In the genomic region with DNA sequence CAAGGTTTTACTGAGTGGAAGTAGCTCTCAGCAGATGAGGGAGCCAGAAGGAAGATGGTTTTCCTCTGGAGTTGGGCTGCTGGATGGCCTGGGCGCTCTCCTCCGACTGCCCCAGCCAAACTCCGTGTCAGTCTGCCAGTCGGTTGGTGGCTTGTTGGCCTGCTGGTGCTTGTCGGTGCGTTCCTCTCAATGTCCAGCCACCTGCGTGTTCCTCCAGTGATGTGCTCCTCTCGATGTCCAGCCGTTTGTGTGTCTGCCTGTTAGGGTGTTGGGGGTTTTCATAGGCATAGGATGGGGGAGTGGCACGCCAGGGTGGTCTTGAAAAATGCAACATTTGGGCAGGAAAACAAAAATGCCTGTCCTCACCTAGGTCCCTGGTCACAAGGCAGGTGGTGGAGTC, we compare ENCODE assay signal across 29 cellular contexts.
"Had no signal": no experiment of that assay in that cellular context is flagged by ENCODE, and none has a peak within 500 bp of the region (broad histone marks: within the 10 kb centered on the region; RNA-seq: fewer than 3 reads in every experiment).

No MANE protein-coding gene starts in this region.

- H3K4me1 ChIP-seq: colonic mucosa had no signal

- H3K9me3 ChIP-seq: colonic mucosa had no signal

- DNase-seq: activated CD4-positive, alpha-beta memory T cell treated with anti-CD3 and anti-CD28 coated beads, Interleukin-2, amount 10 ng/mL, durations not matched to agents 7 days and 5 days; activated CD4-positive, alpha-beta T cell treated with anti-CD3 and anti-CD28 coated beads for 1 hour; activated CD4-positive, alpha-beta T cell treated with anti-CD3 and anti-CD28 coated beads for 4 hours; activated CD4-positive, alpha-beta T cell treated with anti-CD3 and anti-CD28 coated beads, Interleukin-2, amount 10 ng/mL, durations not matched to agents 7 days and 5 days; activated CD4-positive, alpha-beta T cell treated with anti-CD3 and anti-CD28 coated beads, Interleukin-2, amount 50 U/mL, for 4 hours; activated effector memory CD4-positive, alpha-beta T cell treated with Interleukin-2 at 50 U/mL for 16 hours; activated gamma-delta T cell treated with Interleukin-2 at 50 U/mL for 16 hours; activated naive CD4-positive, alpha-beta T cell treated with anti-CD3 and anti-CD28 coated beads, Interleukin-2, amount 50 U/mL, for 16 hours; activated naive CD4-positive, alpha-beta T cell treated with Interleukin-2 at 50 U/mL for 16 hours; activated T-cell treated with anti-CD3 and anti-CD28 coated beads, Interleukin-2, amount 50 U/mL, for 4 hours; amniotic stem cell; anterior cingulate cortex; brain microvascular endothelial cell; caudate nucleus; colonic mucosa; dorsolateral prefrontal cortex; effector memory CD4-positive, alpha-beta T cell; endodermal cell; foreskin fibroblast; head of caudate nucleus; T-helper 1 cell; T-helper 17 cell; T1000 had no signal

- ATAC-seq: activated T-cell treated with anti-CD3 and anti-CD28 coated beads, Interleukin-2, amount 50 U/mL, for 4 hours; activated T-helper 17 cell treated with anti-CD3 and anti-CD28 coated beads, Interleukin-2, amount 50 U/mL, for 72 hours; esophagus mucosa; T-helper 17 cell had no signal

- H3K4me3 Mint-ChIP-seq: activated CD4-positive, alpha-beta memory T cell treated with anti-CD3 and anti-CD28 coated beads, Interleukin-2, amount 10 ng/mL, durations not matched to agents 7 days and 5 days; activated CD4-positive, alpha-beta T cell treated with anti-CD3 and anti-CD28 coated beads, Interleukin-2, amount 10 ng/mL, durations not matched to agents 7 days and 5 days; activated naive CD8-positive, alpha-beta T cell; activated T-cell treated with anti-CD3 and anti-CD28 coated beads, Interleukin-2, amount 50 U/mL, for 4 hours; activated T-helper 17 cell treated with anti-CD3 and anti-CD28 coated beads, Interleukin-2, amount 50 U/mL, for 72 hours; endodermal cell; T-helper 17 cell; T-helper 2 cell treated with Interferon-gamma antibody and Interleukin-4, amounts not matched to agents 5 μg/mL and 100 μg/mL, for 36 hours; WTC11 had no signal

- H3K27me3 Mint-ChIP-seq: activated CD4-positive, alpha-beta memory T cell treated with anti-CD3 and anti-CD28 coated beads, Interleukin-2, amount 10 ng/mL, durations not matched to agents 7 days and 5 days; activated CD4-positive, alpha-beta T cell treated with anti-CD3 and anti-CD28 coated beads, Interleukin-2, amount 10 ng/mL, durations not matched to agents 7 days and 5 days; activated naive CD8-positive, alpha-beta T cell; activated T-helper 17 cell treated with anti-CD3 and anti-CD28 coated beads, Interleukin-2, amount 50 U/mL, for 72 hours; T-helper 17 cell had no signal

- H3K36me3 ChIP-seq: brain microvascular endothelial cell, colonic mucosa had no signal

- H3K4me3 ChIP-seq: colonic mucosa, dorsolateral prefrontal cortex had no signal

- H3K27ac Mint-ChIP-seq: activated CD4-positive, alpha-beta memory T cell treated with anti-CD3 and anti-CD28 coated beads, Interleukin-2, amount 10 ng/mL, durations not matched to agents 7 days and 5 days; activated CD4-positive, alpha-beta T cell treated with anti-CD3 and anti-CD28 coated beads, Interleukin-2, amount 10 ng/mL, durations not matched to agents 7 days and 5 days; activated naive CD8-positive, alpha-beta T cell; activated T-helper 17 cell treated with anti-CD3 and anti-CD28 coated beads, Interleukin-2, amount 50 U/mL, for 72 hours; endodermal cell; T-helper 17 cell; T-helper 2 cell treated with Interferon-gamma antibody and Interleukin-4, amounts not matched to agents 5 μg/mL and 100 μg/mL, for 36 hours; WTC11 had no signal

- H3K27ac ChIP-seq: brain microvascular endothelial cell, colonic mucosa, dorsolateral prefrontal cortex, VCaP had no signal

- H3K27me3 ChIP-seq: brain microvascular endothelial cell, colonic mucosa, dorsolateral prefrontal cortex had no signal
